Comparison of ENCODE assay signal across 10 cellular contexts in genomic region chr2:85748039-85748438, GRCh38. TPM values are rescaled to one million over a fixed set of nuclear protein-coding genes. Genes with fewer than 3 reads are reported as not detected.
A peak's percentile ranks its signal among the peaks of the same experiment; 100 is the strongest.
DNase-seq lines count a peak whose midpoint lies in the region; ATAC-seq and TF ChIP-seq lines count a peak whose summit lies in the region.
"Had no signal": no experiment of that assay in that cellular context is flagged by ENCODE, and none has a peak within 500 bp of the region (broad histone marks: within the 10 kb centered on the region; RNA-seq: fewer than 3 reads in every experiment).

No MANE protein-coding gene starts in this region.

- H3K36me3 ChIP-seq in MM.1S (replicated peaks; ENCODE audit: insufficient read depth, low read length) = no peaks in the 10 kb centered on the region
- no peaks in the 10 kb centered on the region for H3K36me3 ChIP-seq in skeletal muscle tissue (ENCODE audit: control insufficient read depth in 3 of 3, insufficient read depth in 3 of 3, low read length in 3 of 3)
- H3K36me3 ChIP-seq in hepatocyte (replicated peaks; ENCODE audit: insufficient read depth, low read depth) = no peaks in the 10 kb centered on the region

- 95% methylated on average over 4 of the region's 4 CpGs for WGBS in hepatocyte (ENCODE audit: low lambda C conversion rate, missing lambda C conversion rate)

- H3K4me2 ChIP-seq in MM.1S (ENCODE audit: low read depth, low read length) = peak overlapping the region; percentile 64
- no peak overlapping the region for H3K4me2 ChIP-seq in hepatocyte

- intact Hi-C loops in activated T-helper 1 cell treated with anti-CD3 and anti-CD28 coated beads, Interleukin-12 subunit alpha, Interleukin-12 subunit beta, Interleukin-2, Interleukin-4 antibody, amounts not matched to agents 30 ng/mL and 10 ng/mL and 1 ng/mL, durations not matched to agents 14 hours and 24 hours and 36 hours (cut with micrococcal nuclease) = no loop called here

- peak; percentile 53 for DNase-seq in MM.1S
- DNase-seq in activated T-helper 1 cell treated with anti-CD3 and anti-CD28 coated beads, Interleukin-12 subunit alpha, Interleukin-12 subunit beta, Interleukin-2, Interleukin-4 antibody, amounts not matched to agents 30 ng/mL and 10 ng/mL and 1 ng/mL, durations not matched to agents 14 hours and 24 hours and 36 hours (ENCODE audit: low spot score) = no peak
- DNase-seq in GM19240 (ENCODE audit: insufficient read length, low spot score) = no peak
- no peak for DNase-seq in hepatocyte (ENCODE audit: low spot score)
- DNase-seq: activated CD8-positive, alpha-beta memory T cell treated with anti-CD3 and anti-CD28 coated beads, Interleukin-2, amount 10 ng/mL, durations not matched to agents 7 days and 5 days; T-helper 1 cell had no signal

- peak; percentile 59 for ATAC-seq in GM18907 (IDR thresholded peaks at IDR 0.05; ENCODE audit: unreplicated experiment)
- peak; percentile 62 for ATAC-seq in GM21825 (IDR thresholded peaks at IDR 0.05; ENCODE audit: unreplicated experiment)
- ATAC-seq: activated CD8-positive, alpha-beta memory T cell treated with anti-CD3 and anti-CD28 coated beads, Interleukin-2, amount 10 ng/mL, durations not matched to agents 7 days and 5 days had no signal

- H3K27ac ChIP-seq in MM.1S (ENCODE audit: low read length) = peak overlapping the region; percentile 73; the same call in 1 of the 2 replicates
- H3K27ac ChIP-seq in skeletal muscle tissue (ENCODE audit: low read depth, low read length) = peak overlapping the region; percentile 74
- H3K27ac ChIP-seq in hepatocyte = no peak overlapping the region

- no peaks in the 10 kb centered on the region for H3K9me2 ChIP-seq in MM.1S (replicated peaks; ENCODE audit: insufficient read depth, low read length)
- H3K9me2 ChIP-seq in hepatocyte (replicated peaks; ENCODE audit: insufficient read depth) = no peaks in the 10 kb centered on the region

- no peaks in the 10 kb centered on the region for H3K36me3 Mint-ChIP-seq in activated T-helper 1 cell treated with anti-CD3 and anti-CD28 coated beads, Interleukin-12 subunit alpha, Interleukin-12 subunit beta, Interleukin-2, Interleukin-4 antibody, amounts not matched to agents 30 ng/mL and 10 ng/mL and 1 ng/mL, durations not matched to agents 14 hours and 24 hours and 36 hours (ENCODE audit: low read depth)
- H3K36me3 Mint-ChIP-seq: activated CD8-positive, alpha-beta memory T cell treated with anti-CD3 and anti-CD28 coated beads, Interleukin-2, amount 10 ng/mL, durations not matched to agents 7 days and 5 days had no signal

- no peak overlapping the region for H3K4me3 Mint-ChIP-seq in activated T-helper 1 cell treated with anti-CD3 and anti-CD28 coated beads, Interleukin-12 subunit alpha, Interleukin-12 subunit beta, Interleukin-2, Interleukin-4 antibody, amounts not matched to agents 30 ng/mL and 10 ng/mL and 1 ng/mL, durations not matched to agents 14 hours and 24 hours and 36 hours
- H3K4me3 Mint-ChIP-seq: activated CD8-positive, alpha-beta memory T cell treated with anti-CD3 and anti-CD28 coated beads, Interleukin-2, amount 10 ng/mL, durations not matched to agents 7 days and 5 days had no signal

- peaks cover 58% of the 10 kb centered on the region for H3K27me3 Mint-ChIP-seq in activated T-helper 1 cell treated with anti-CD3 and anti-CD28 coated beads, Interleukin-12 subunit alpha, Interleukin-12 subunit beta, Interleukin-2, Interleukin-4 antibody, amounts not matched to agents 30 ng/mL and 10 ng/mL and 1 ng/mL, durations not matched to agents 14 hours and 24 hours and 36 hours (ENCODE audit: insufficient read depth)

- peaks cover 4% of the 10 kb centered on the region for H3K4me1 Mint-ChIP-seq in activated T-helper 1 cell treated with anti-CD3 and anti-CD28 coated beads, Interleukin-12 subunit alpha, Interleukin-12 subunit beta, Interleukin-2, Interleukin-4 antibody, amounts not matched to agents 30 ng/mL and 10 ng/mL and 1 ng/mL, durations not matched to agents 14 hours and 24 hours and 36 hours (ENCODE audit: low read depth)

- peaks cover 18% of the 10 kb centered on the region for H3F3A ChIP-seq in MM.1S (ENCODE audit: insufficient read depth, low read length)

- H2AFZ ChIP-seq in MM.1S (ENCODE audit: low read length) (peak overlapping the region; percentile 49), hepatocyte (no peak overlapping the region)

- H3K79me2 ChIP-seq in MM.1S (ENCODE audit: low read length) = no peaks in the 10 kb centered on the region
- H3K79me2 ChIP-seq in hepatocyte = no peaks in the 10 kb centered on the region

- H3K4me3 ChIP-seq in MM.1S (ENCODE audit: low read length) (peak overlapping the region; percentile 18; the same call in 1 of the 2 replicates), skeletal muscle tissue (ENCODE audit: low read length in 3 of 3) (peak overlapping the region in 2 of 3 donors; percentile 25 to 65), hepatocyte (no peak overlapping the region)

- no peaks in the 10 kb centered on the region for H4K20me1 ChIP-seq in MM.1S (ENCODE audit: insufficient read depth, low read length)
- no peaks in the 10 kb centered on the region for H4K20me1 ChIP-seq in hepatocyte (ENCODE audit: insufficient read depth, poor library complexity, severe bottlenecking)

- H3K9me3 Mint-ChIP-seq in activated T-helper 1 cell treated with anti-CD3 and anti-CD28 coated beads, Interleukin-12 subunit alpha, Interleukin-12 subunit beta, Interleukin-2, Interleukin-4 antibody, amounts not matched to agents 30 ng/mL and 10 ng/mL and 1 ng/mL, durations not matched to agents 14 hours and 24 hours and 36 hours = no peaks in the 10 kb centered on the region

- H3K4me1 ChIP-seq in MM.1S (ENCODE audit: low read length) (peaks cover 24% of the 10 kb centered on the region), skeletal muscle tissue (ENCODE audit: control insufficient read depth in 3 of 3, insufficient read depth in 3 of 3, low read length in 3 of 3) (peaks cover 83 to 92% (median 90%) of the 10 kb centered on the region in 3 donors), hepatocyte (ENCODE audit: insufficient read depth) (peaks cover 24% of the 10 kb centered on the region)

- no peak overlapping the region for H3K27ac Mint-ChIP-seq in activated T-helper 1 cell treated with anti-CD3 and anti-CD28 coated beads, Interleukin-12 subunit alpha, Interleukin-12 subunit beta, Interleukin-2, Interleukin-4 antibody, amounts not matched to agents 30 ng/mL and 10 ng/mL and 1 ng/mL, durations not matched to agents 14 hours and 24 hours and 36 hours
- H3K27ac Mint-ChIP-seq: activated CD8-positive, alpha-beta memory T cell treated with anti-CD3 and anti-CD28 coated beads, Interleukin-2, amount 10 ng/mL, durations not matched to agents 7 days and 5 days had no signal

- H3K27me3 ChIP-seq in MM.1S (replicated peaks; ENCODE audit: insufficient read depth, low read length) = peaks cover 16% of the 10 kb centered on the region
- no peaks in the 10 kb centered on the region for H3K27me3 ChIP-seq in skeletal muscle tissue (ENCODE audit: control insufficient read depth in 3 of 3, insufficient read depth in 3 of 3, low read length in 3 of 3)
- H3K27me3 ChIP-seq in hepatocyte = peaks cover 31% of the 10 kb centered on the region

- no peak overlapping the region for H3K9ac ChIP-seq in MM.1S (ENCODE audit: low read length)
- H3K9ac ChIP-seq in skeletal muscle tissue (ENCODE audit: low read depth in 1 of 3, low read length in 3 of 3) = peak overlapping the region in 1 of 3 donors; percentile 77

- no peak for TF ChIP-seq CTCF in MM.1S (IDR thresholded peaks at IDR 0.05; ENCODE audit: low read length)
- no peak for TF ChIP-seq CTCF in hepatocyte (IDR thresholded peaks at IDR 0.05; ENCODE audit: poor library complexity)

- H3K9me3 ChIP-seq in MM.1S (replicated peaks; ENCODE audit: insufficient read depth, low read length) (no peaks in the 10 kb centered on the region), skeletal muscle tissue (ENCODE audit: control insufficient read depth in 3 of 3, low read length in 3 of 3) (no peaks in the 10 kb centered on the region), hepatocyte (ENCODE audit: low read depth) (no peaks in the 10 kb centered on the region)

RNA-seq across cellular contexts. Expression of gene ATOH8, which starts 5.8 kb away (rescaled TPM):
- total RNA-seq in skeletal muscle tissue (8.4 TPM), hepatocyte (2.0 and 2.9 TPM in 2 replicates)
- total RNA-seq in activated T-helper 1 cell treated with anti-CD3 and anti-CD28 coated beads, Interleukin-12 subunit alpha, Interleukin-12 subunit beta, Interleukin-2, Interleukin-4 antibody, amounts not matched to agents 30 ng/mL and 10 ng/mL and 1 ng/mL, durations not matched to agents 14 hours and 24 hours and 36 hours = 0.29 and 0.47 TPM in 2 replicates
- polyA plus RNA-seq in hepatocyte = 1.3 and 2.1 TPM in 2 replicates

RNA-seq across cellular contexts. Expression of gene GNLY, which starts 53.9 kb away (rescaled TPM):
- total RNA-seq in skeletal muscle tissue (not detected), hepatocyte (not detected in 2 replicates)
- 141 and 152 TPM in 2 replicates for total RNA-seq in activated T-helper 1 cell treated with anti-CD3 and anti-CD28 coated beads, Interleukin-12 subunit alpha, Interleukin-12 subunit beta, Interleukin-2, Interleukin-4 antibody, amounts not matched to agents 30 ng/mL and 10 ng/mL and 1 ng/mL, durations not matched to agents 14 hours and 24 hours and 36 hours
- polyA plus RNA-seq in hepatocyte = 1.0 TPM in 1 of 2 replicates, not detected in the other
- total RNA-seq: NCI-H460 had no signal

Comparison
In these comparisons a context has a peak if more than half of its experiments do, and no peak if none do; other contexts are left out.
1. RNA of gene GNLY, which starts 53.9 kb away (total RNA-seq): 141 to 152 TPM in activated T-helper 1 cell treated with anti-CD3 and anti-CD28 coated beads, Interleukin-12 subunit alpha, Interleukin-12 subunit beta, Interleukin-2, Interleukin-4 antibody, amounts not matched to agents 30 ng/mL and 10 ng/mL and 1 ng/mL, durations not matched to agents 14 hours and 24 hours and 36 hours; not detected in skeletal muscle tissue (single experiment) and not detected in hepatocyte; every median in the first group is over 100 times any median in the second.